In genomic region chr6:6218246-6219085, GRCh38 we compare ENCODE assay signal across 1 cellular context.
TF ChIP-seq lines count a peak whose summit lies in the region.

No MANE protein-coding gene starts in this region.

TF ChIP-seq in GM23338, 12 proteins besides CTCF, POLR2A, EP300 and RAD21 (continued from another document):
- no peak for TF ChIP-seq CREB1 (CRISPR knock-in tag; IDR thresholded peaks at IDR 0.05; ENCODE audit: low read depth)
- TF ChIP-seq ETS1 (IDR thresholded peaks at IDR 0.05), result no peak
- TF ChIP-seq NANOG (IDR thresholded peaks at IDR 0.05; ENCODE audit: borderline replicate concordance), result no peak
- TF ChIP-seq EZH2 (IDR thresholded peaks at IDR 0.05; ENCODE audit: low read depth, unreplicated experiment), result no peak
- no peak for TF ChIP-seq ZNF114 (CRISPR knock-in tag; IDR thresholded peaks at IDR 0.05)
- no peak for TF ChIP-seq ZNF331 (CRISPR knock-in tag; IDR thresholded peaks at IDR 0.05; ENCODE audit: low read depth)
- no peak for TF ChIP-seq JUNB (IDR thresholded peaks at IDR 0.05; ENCODE audit: unreplicated experiment)
